Comparison of ENCODE assay signal across 11 cellular contexts in genomic region chr11:118728112-118728511, GRCh38. TPM values are rescaled to one million over a fixed set of nuclear protein-coding genes. Genes with fewer than 3 reads are reported as not detected.
"Had no signal": no experiment of that assay in that cellular context is flagged by ENCODE, and none has a peak within 500 bp of the region (broad histone marks: within the 10 kb centered on the region; RNA-seq: fewer than 3 reads in every experiment).

No MANE protein-coding gene starts in this region.

RNA-seq across cellular contexts. Expression of gene TREH, which starts 48.7 kb away (rescaled TPM):
- total RNA-seq: activated CD8-positive, alpha-beta T cell treated with anti-CD3 and anti-CD28 coated beads for 36 hours; activated naive CD8-positive, alpha-beta T cell treated with anti-CD3 and anti-CD28 coated beads, Interleukin-2, amount 10 ng/mL, durations not matched to agents 7 days and 5 days; activated T-helper 2 cell treated with anti-CD3 and anti-CD28 coated beads, Interferon-gamma antibody, Interleukin-2, Interleukin-4, amounts not matched to agents 10 μg/mL and 5 μg/mL and 100 μg/mL, durations not matched to agents 14 hours and 24 hours and 36 hours; dorsolateral prefrontal cortex; gastroesophageal sphincter; left cardiac atrium; lower leg skin; mesenteric fat pad; naive thymus-derived CD8-positive, alpha-beta T cell; sigmoid colon; temporal lobe had no signal
- polyA plus RNA-seq: naive thymus-derived CD8-positive, alpha-beta T cell had no signal
